13 cellular contexts compared by ENCODE assay signal in the genomic region with DNA sequence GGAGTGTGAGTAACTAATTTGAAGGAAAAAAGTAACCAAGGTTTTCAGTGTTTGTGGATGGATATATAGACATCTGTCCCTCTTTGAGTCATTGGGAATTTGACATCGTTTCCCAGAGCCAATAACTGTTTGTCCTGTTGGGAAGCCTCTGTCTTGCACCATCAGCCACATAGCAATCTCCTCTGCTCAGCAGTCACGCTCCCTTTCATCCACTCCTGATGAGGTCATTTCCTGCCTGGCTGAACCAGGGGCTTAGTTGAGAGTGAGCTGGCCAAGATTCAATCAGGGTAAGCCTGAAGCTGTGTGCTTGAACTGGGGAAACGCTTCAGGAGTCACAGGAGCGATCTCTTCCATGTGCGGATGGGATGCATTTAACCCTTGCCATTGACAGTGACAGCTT.
A peak's percentile ranks its signal among the peaks of the same experiment; 100 is the strongest.
DNase-seq lines count a peak whose midpoint lies in the region; TF ChIP-seq lines count a peak whose summit lies in the region.
"Had no signal": no experiment of that assay in that cellular context is flagged by ENCODE, and none has a peak within 500 bp of the region (broad histone marks: within the 10 kb centered on the region; RNA-seq: fewer than 3 reads in every experiment).

No MANE protein-coding gene starts in this region.

- no peaks in the 10 kb centered on the region for H3K4me1 ChIP-seq in A673 (ENCODE audit: insufficient read depth, low read length, poor library complexity, severe bottlenecking)
- H3K4me1 ChIP-seq: sigmoid colon had no signal

- H3K27ac ChIP-seq in A673 (ENCODE audit: low read depth, low read length, poor library complexity, severe bottlenecking) = no peak overlapping the region
- H3K27ac ChIP-seq: C4-2B, sigmoid colon had no signal

- H3K36me3 ChIP-seq in A673 (ENCODE audit: insufficient read depth, low read length, poor library complexity, severe bottlenecking) = no peaks in the 10 kb centered on the region
- H3K36me3 ChIP-seq: sigmoid colon had no signal

- no peak for TF ChIP-seq CTCF in A673 (conservative IDR thresholded peaks at IDR 0.05; ENCODE audit: low read depth, low read length)

- peak; percentile 35 for DNase-seq in A673 (ENCODE audit: low spot score)
- peak; percentile 58 for DNase-seq in HPDE6-E6E7 (ENCODE audit: extremely low spot score)
- DNase-seq in astrocyte of the hippocampus (ENCODE audit: low read depth, low spot score) = peak; percentile 70
- peak; percentile 97 for DNase-seq in iris pigment epithelial cell (ENCODE audit: low read depth)
- DNase-seq in occipital lobe (lab: John Stamatoyannopoulos, UW) = no peak
- DNase-seq in DMS79 treated with DMSO at 0.1 percent for 48 hours (lab: John Stamatoyannopoulos, UW) = no peak
- no peak for DNase-seq in GM19240 (ENCODE audit: insufficient read length, low spot score)
- no peak for DNase-seq in mesenteric fat pad (ENCODE audit: low spot score)
- DNase-seq: NCI-H2081 treated with DMSO at 0.1 percent for 48 hours; sigmoid colon; stimulated activated naive CD4-positive, alpha-beta T cell; T-helper 17 cell had no signal

- H3K9me3 ChIP-seq in A673 (ENCODE audit: low read depth, low read length, poor library complexity, severe bottlenecking) = no peaks in the 10 kb centered on the region

- BruUV-seq in A673 (replicated peaks; lab: Mats Ljungman, UMichigan) = no TSS peak

- CTCF ChIA-PET in A673 (lab: Charles Lee) = no interaction called here

- intact Hi-C loops in A673 (cut with micrococcal nuclease; ENCODE audit: unreplicated experiment) = no loop called here

- POLR2A ChIA-PET in A673 (lab: Charles Lee; ENCODE audit: low non-redundant PET) = no interaction called here

- no peak overlapping the region for H3K4me3 ChIP-seq in A673 (ENCODE audit: low read depth, low read length, poor library complexity, severe bottlenecking)
- H3K4me3 ChIP-seq: sigmoid colon had no signal

- H3K27me3 ChIP-seq in A673 (replicated peaks; ENCODE audit: insufficient read depth, low read depth, low read length, poor library complexity) = peaks cover 18% of the 10 kb centered on the region
- H3K27me3 ChIP-seq: sigmoid colon had no signal

Comparison
In these comparisons a context has a peak if more than half of its experiments do, and no peak if none do; other contexts are left out.
1. DNase-seq: peak in A673 (single experiment), HPDE6-E6E7 (single experiment), astrocyte of the hippocampus (single experiment) and iris pigment epithelial cell (single experiment); none in occipital lobe (single experiment), DMS79 treated with DMSO at 0.1 percent for 48 hours (single experiment), GM19240 (single experiment) and mesenteric fat pad (single experiment).